ENCODE assay signal across 21 cellular contexts in genomic region chr7:42145539-42145938, GRCh38.
"Had no signal": no experiment of that assay in that cellular context is flagged by ENCODE, and none has a peak within 500 bp of the region (broad histone marks: within the 10 kb centered on the region; RNA-seq: fewer than 3 reads in every experiment).

No MANE protein-coding gene starts in this region.

- H3K27ac ChIP-seq: SJSA1 had no signal

- H3K4me3 ChIP-seq: MG63, SJSA1 had no signal

- H3K27me3 ChIP-seq: MG63, SJSA1 had no signal

- H3K9me3 ChIP-seq: MG63, SJSA1 had no signal

- DNase-seq: IMR-90, Karpas-422, KG1, MG63, NCI-H1092, NCI-H1105 treated with DMSO at 0.1 percent for 48 hours, NCI-H1417 treated with DMSO at 0.1 percent for 48 hours, NCI-H146, NCI-H1694 treated with DMSO at 0.1 percent for 48 hours, NCI-H1930, NCI-H2081, NCI-H2107, NCI-H2227 treated with DMSO at 0.1 percent for 48 hours, NCI-H524, NCI-H69, NCI-H774, Right ventricle myocardium superior, RPMI8226, SIG-M5 had no signal

- H3K36me3 ChIP-seq: MG63, SJSA1 had no signal

- ATAC-seq: HepG2 had no signal
